In the genomic region with DNA sequence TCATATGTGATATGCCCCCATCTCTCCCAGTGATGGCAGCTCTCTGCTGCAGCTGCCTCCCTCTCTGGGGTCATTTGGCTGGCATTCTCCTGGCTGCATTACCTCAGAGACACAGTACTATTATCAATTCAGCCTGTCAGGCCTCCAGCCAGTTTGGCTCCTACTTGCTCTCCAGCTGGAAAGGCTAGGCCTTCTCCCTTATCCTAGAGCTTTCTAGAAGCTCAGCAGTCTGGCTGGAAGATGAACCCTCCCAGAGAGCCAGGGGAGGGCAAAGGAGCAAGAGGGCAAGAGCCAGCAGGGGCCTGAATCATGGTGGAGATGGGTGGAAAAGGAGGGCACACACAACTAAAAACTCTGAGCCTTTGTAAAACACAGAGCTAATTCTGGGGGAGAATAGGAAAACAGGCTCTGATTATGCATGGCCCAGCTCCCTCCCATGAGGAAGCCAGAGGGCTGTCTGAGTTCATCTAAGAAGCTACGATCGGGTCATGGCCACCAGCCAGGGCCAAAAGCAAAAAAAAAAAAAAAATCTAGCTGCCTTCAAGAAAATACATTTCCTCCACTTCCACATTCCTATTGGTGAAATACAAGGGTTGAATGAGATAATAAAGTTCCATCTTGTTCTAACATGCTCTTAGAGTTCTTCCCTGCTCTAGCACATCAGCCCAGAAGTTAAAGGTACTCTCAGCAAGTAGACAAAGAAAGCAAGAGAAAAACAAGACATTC, we compare ENCODE assay signal across 11 cellular contexts. TPM values are rescaled to one million over a fixed set of nuclear protein-coding genes. Genes with fewer than 3 reads are reported as not detected.
A peak's percentile ranks its signal among the peaks of the same experiment; 100 is the strongest.
DNase-seq lines count a peak whose midpoint lies in the region; ATAC-seq and TF ChIP-seq lines count a peak whose summit lies in the region.
"Had no signal": no experiment of that assay in that cellular context is flagged by ENCODE, and none has a peak within 500 bp of the region (broad histone marks: within the 10 kb centered on the region; RNA-seq: fewer than 3 reads in every experiment).

No MANE protein-coding gene starts in this region.

- no peaks in the 10 kb centered on the region for H3K27me3 ChIP-seq in upper lobe of left lung
- no peaks in the 10 kb centered on the region for H3K27me3 ChIP-seq in CD8-positive, alpha-beta memory T cell (ENCODE audit: insufficient read depth, low read length, poor library complexity, severe bottlenecking)

- H3K4me1 Mint-ChIP-seq in CD8-positive, alpha-beta memory T cell: no peaks in the 10 kb centered on the region
- H3K4me1 Mint-ChIP-seq in activated T-helper 17 cell treated with anti-CD3 and anti-CD28 coated beads, Interleukin-2, amount 50 U/mL, for 72 hours: no peaks in the 10 kb centered on the region

- H3K9me3 ChIP-seq in upper lobe of left lung: no peaks in the 10 kb centered on the region
- H3K9me3 ChIP-seq in CD8-positive, alpha-beta memory T cell (ENCODE audit: low read length): no peaks in the 10 kb centered on the region

- 25 to 44% methylated on average over 2 of the region's 2 CpGs for WGBS in upper lobe of left lung, 2 donors

- CTCF ChIA-PET in CD8-positive, alpha-beta memory T cell (lab: Charles Lee): interaction anchor here (1.6 kb wide), 1 partner anchor 8 kb away, joined by 6 read pairs; no protein-coding TSS in a partner anchor

- no peak overlapping the region for H3K4me3 Mint-ChIP-seq in CD8-positive, alpha-beta memory T cell
- no peak overlapping the region for H3K4me3 Mint-ChIP-seq in activated T-helper 17 cell treated with anti-CD3 and anti-CD28 coated beads, Interleukin-2, amount 50 U/mL, for 72 hours
- H3K4me3 Mint-ChIP-seq: effector memory CD8-positive, alpha-beta T cell had no signal

- no peak for TF ChIP-seq CTCF in upper lobe of left lung (IDR thresholded peaks at IDR 0.05)

- H3K27ac ChIP-seq in angular gyrus (ENCODE audit: low read depth, low read length): peak overlapping the region; percentile 83
- H3K27ac ChIP-seq in upper lobe of left lung: peak overlapping the region; percentile 1 to 53 (median 25)
- no peak overlapping the region for H3K27ac ChIP-seq in CD8-positive, alpha-beta memory T cell (ENCODE audit: low read depth, low read length)

- no peaks in the 10 kb centered on the region for H3K9me3 Mint-ChIP-seq in CD8-positive, alpha-beta memory T cell
- no peaks in the 10 kb centered on the region for H3K9me3 Mint-ChIP-seq in activated T-helper 17 cell treated with anti-CD3 and anti-CD28 coated beads, Interleukin-2, amount 50 U/mL, for 72 hours
- H3K9me3 Mint-ChIP-seq: effector memory CD8-positive, alpha-beta T cell had no signal

- no peak overlapping the region for H3K4me3 ChIP-seq in upper lobe of left lung
- H3K4me3 ChIP-seq in CD8-positive, alpha-beta memory T cell (ENCODE audit: low read length): no peak overlapping the region

- no peaks in the 10 kb centered on the region for H3K36me3 Mint-ChIP-seq in CD8-positive, alpha-beta memory T cell
- H3K36me3 Mint-ChIP-seq in activated T-helper 17 cell treated with anti-CD3 and anti-CD28 coated beads, Interleukin-2, amount 50 U/mL, for 72 hours (ENCODE audit: low read depth): no peaks in the 10 kb centered on the region

- no peak for TF ChIP-seq EP300 in upper lobe of left lung (IDR thresholded peaks at IDR 0.05)

- no peak overlapping the region for H3K27ac Mint-ChIP-seq in CD8-positive, alpha-beta memory T cell
- H3K27ac Mint-ChIP-seq in activated T-helper 17 cell treated with anti-CD3 and anti-CD28 coated beads, Interleukin-2, amount 50 U/mL, for 72 hours: no peak overlapping the region
- H3K27ac Mint-ChIP-seq: effector memory CD8-positive, alpha-beta T cell had no signal

- POLR2A ChIA-PET in CD8-positive, alpha-beta memory T cell (lab: Charles Lee): no interaction called here

- peaks cover 29 to 48% (median 42%) of the 10 kb centered on the region in 4 donors for H3K4me1 ChIP-seq in upper lobe of left lung
- no peaks in the 10 kb centered on the region for H3K4me1 ChIP-seq in CD8-positive, alpha-beta memory T cell (ENCODE audit: insufficient read depth, low read length)

- peaks cover 0 to 2% of the 10 kb centered on the region in 2 donors for H3K27me3 Mint-ChIP-seq in CD8-positive, alpha-beta memory T cell
- H3K27me3 Mint-ChIP-seq in activated T-helper 17 cell treated with anti-CD3 and anti-CD28 coated beads, Interleukin-2, amount 50 U/mL, for 72 hours: no peaks in the 10 kb centered on the region
- H3K27me3 Mint-ChIP-seq: effector memory CD8-positive, alpha-beta T cell had no signal

- no peaks in the 10 kb centered on the region for H3K36me3 ChIP-seq in upper lobe of left lung
- H3K36me3 ChIP-seq in CD8-positive, alpha-beta memory T cell (ENCODE audit: insufficient read depth, low read length): no peaks in the 10 kb centered on the region

- peak; percentile 12 to 65 for ATAC-seq in upper lobe of left lung (ENCODE audit: low FRiP score in 2 of 2)
- ATAC-seq in HG02571 (IDR thresholded peaks at IDR 0.05; ENCODE audit: unreplicated experiment): no peak
- ATAC-seq in activated T-helper 17 cell treated with anti-CD3 and anti-CD28 coated beads, Interleukin-2, amount 50 U/mL, for 72 hours (replicated peaks): no peak
- ATAC-seq: effector memory CD8-positive, alpha-beta T cell had no signal

- no peak for TF ChIP-seq POLR2A in upper lobe of left lung (IDR thresholded peaks at IDR 0.05)

- peak; percentile 66 for DNase-seq in fibroblast of peridontal ligament (ENCODE audit: extremely low read depth)
- DNase-seq in middle frontal gyrus (ENCODE audit: extremely low spot score, low spot score): peak; percentile 42
- DNase-seq in upper lobe of left lung: no peak
- DNase-seq in CD8-positive, alpha-beta memory T cell: no peak
- DNase-seq in NCI-H82 treated with DMSO at 0.1 percent for 48 hours (lab: John Stamatoyannopoulos, UW; ENCODE audit: unreplicated experiment): no peak
- DNase-seq: effector memory CD8-positive, alpha-beta T cell; stimulated activated CD4-positive, alpha-beta T cell treated with anti-CD3 and anti-CD28 coated beads, Interleukin-4, amount 100 ng/mL, for 4 hours had no signal

RNA-seq across cellular contexts. Expression of a gene that starts 8.8 kb away (rescaled TPM):
- 100 to 1,000 TPM in 2 of 6 donors, 10 to 100 TPM in 4; 26.2 to 146 (median 79.6) TPM for total RNA-seq in upper lobe of left lung
- 1 to 10 TPM in 1 of 2 experiments, under 1 TPM in 1; 0.92 to 1.3 TPM for total RNA-seq in CD8-positive, alpha-beta memory T cell
- polyA plus RNA-seq in CD8-positive, alpha-beta memory T cell: 0.28 TPM
- total RNA-seq in activated T-helper 17 cell treated with anti-CD3 and anti-CD28 coated beads, Interleukin-2, amount 50 U/mL, for 72 hours: 10 to 100 TPM in 1 of 2 donors, 1 to 10 TPM in 1; 7.2 to 11.9 TPM

RNA-seq across cellular contexts. Expression of a gene that starts 31.8 kb away (rescaled TPM):
- 100 to 1,000 TPM in 1 of 6 donors, 10 to 100 TPM in 5; 14.4 to 108 (median 46.0) TPM for total RNA-seq in upper lobe of left lung
- total RNA-seq in CD8-positive, alpha-beta memory T cell: 1 to 10 TPM; 3.8 to 4.5 TPM
- not detected for polyA plus RNA-seq in CD8-positive, alpha-beta memory T cell
- total RNA-seq in activated T-helper 17 cell treated with anti-CD3 and anti-CD28 coated beads, Interleukin-2, amount 50 U/mL, for 72 hours: 10 to 100 TPM; 16.1 to 17.1 TPM

RNA-seq across cellular contexts. Expression of a gene that starts 59.9 kb away (rescaled TPM):
- under 1 TPM in 3 of 6 donors, not detected in 3; 0.20 to 0.46 (median 0.30) TPM for total RNA-seq in upper lobe of left lung
- not detected for total RNA-seq in CD8-positive, alpha-beta memory T cell
- not detected for polyA plus RNA-seq in CD8-positive, alpha-beta memory T cell
- under 1 TPM in 1 of 2 donors, not detected in 1; 0.21 TPM for total RNA-seq in activated T-helper 17 cell treated with anti-CD3 and anti-CD28 coated beads, Interleukin-2, amount 50 U/mL, for 72 hours
- total RNA-seq: HT-29 had no signal

Comparison
In these comparisons a context has a peak if more than half of its experiments do, and no peak if none do; other contexts are left out.
1. DNase-seq: peak in fibroblast of peridontal ligament (single experiment) and middle frontal gyrus (single experiment); none in upper lobe of left lung (0 of 2), CD8-positive, alpha-beta memory T cell (0 of 5) and NCI-H82 treated with DMSO at 0.1 percent for 48 hours (single experiment).
2. ATAC-seq: peak in upper lobe of left lung (2 of 2); none in HG02571 (single experiment) and activated T-helper 17 cell treated with anti-CD3 and anti-CD28 coated beads, Interleukin-2, amount 50 U/mL, for 72 hours (single experiment).